Comparison of ENCODE assay signal across 8 cellular contexts in genomic region chr5:31736127-31736526, GRCh38.
"Had no signal": no experiment of that assay in that cellular context is flagged by ENCODE, and none has a peak within 500 bp of the region (broad histone marks: within the 10 kb centered on the region; RNA-seq: fewer than 3 reads in every experiment).

No MANE protein-coding gene starts in this region.

- DNase-seq: GDM1, GF-D8 had no signal

- H3K4me3 ChIP-seq: GM12878 had no signal

- ATAC-seq: GM12878 had no signal

- FAIRE-seq: G401.6, GM12878, GM12891, GM12892, GM18507, GM19239 had no signal
